ENCODE assay signal across 8 cellular contexts in genomic region chr2:233142355-233142897, GRCh38.
DNase-seq lines count a peak whose midpoint lies in the region; ATAC-seq and TF ChIP-seq lines count a peak whose summit lies in the region.

No MANE protein-coding gene starts in this region.

- no peak overlapping the region for H3K4me3 ChIP-seq in osteoblast (ENCODE audit: insufficient read depth, low read length)

- no peak overlapping the region for H3K27ac ChIP-seq in osteoblast (ENCODE audit: low read depth, low read length)

- H3K27me3 ChIP-seq in osteoblast (ENCODE audit: insufficient read depth, low read length): peaks cover 7% of the 10 kb centered on the region

- no peaks in the 10 kb centered on the region for H3K79me2 ChIP-seq in osteoblast (ENCODE audit: insufficient read depth, low read length)

- ATAC-seq in GM18858 (IDR thresholded peaks at IDR 0.05; ENCODE audit: unreplicated experiment) (peak; percentile 66), GM21526 (IDR thresholded peaks at IDR 0.05; ENCODE audit: low FRiP score, unreplicated experiment) (peak; percentile 73), HG03469 (IDR thresholded peaks at IDR 0.05; ENCODE audit: unreplicated experiment) (peak; percentile 67), esophagus mucosa (peak; percentile 25)

- DNase-seq in osteoblast (ENCODE audit: insufficient read length, low spot score, missing footprints) (no peak), C1 segment of cervical spinal cord (lab: John Stamatoyannopoulos, UW) (no peak), SKM-1 treated with dmso at 0.1 percent for 144 hours (lab: John Stamatoyannopoulos, UW; ENCODE audit: unreplicated experiment) (no peak), NCI-H2081 (lab: John Stamatoyannopoulos, UW) (no peak)

- no peaks in the 10 kb centered on the region for H3K4me1 ChIP-seq in osteoblast (ENCODE audit: insufficient read depth, low read length)

- H3K36me3 ChIP-seq in osteoblast (ENCODE audit: insufficient read depth, low read length): no peaks in the 10 kb centered on the region

- no peak overlapping the region for H3K4me2 ChIP-seq in osteoblast (ENCODE audit: insufficient read depth, low read length)

- no peak overlapping the region for H2AFZ ChIP-seq in osteoblast (ENCODE audit: low read length)

- H4K20me1 ChIP-seq in osteoblast (ENCODE audit: insufficient read depth, low read length): no peaks in the 10 kb centered on the region

- no peak for TF ChIP-seq CTCF in osteoblast (IDR thresholded peaks at IDR 0.05; ENCODE audit: extremely low read depth, low read depth, low read length)

- H3K9me3 ChIP-seq in osteoblast (ENCODE audit: low read depth, low read length): no peaks in the 10 kb centered on the region
